In genomic region chr9:136485049-136485647, GRCh38 we compare ENCODE assay signal across 8 cellular contexts. TPM values are rescaled to one million over a fixed set of nuclear protein-coding genes. Genes with fewer than 3 reads are reported as not detected.
DNase-seq lines count a peak whose midpoint lies in the region; ATAC-seq, FAIRE-seq and TF ChIP-seq lines count a peak whose summit lies in the region.

No MANE protein-coding gene starts in this region.

- 26% methylated on average over 13 of the region's 13 CpGs for WGBS in A549 (ENCODE audit: missing lambda C conversion rate)

- ATAC-seq in A549 = peak; percentile 51 to 76
- ATAC-seq in HG03354 (IDR thresholded peaks at IDR 0.05; ENCODE audit: poor library complexity, severe bottlenecking, unreplicated experiment) = no peak

- TF ChIP-seq POLR2A in A549 (IDR thresholded peaks at IDR 0.05; ENCODE audit: low read length) = no peak

- peak overlapping the region; percentile 97 for H3K4me2 ChIP-seq in A549

- peak overlapping the region; percentile 65; the same call in 2 of the 3 replicates for H3K4me3 ChIP-seq in A549

- in situ Hi-C loops in GM13976 (cut with MboI; ENCODE audit: low sequenced_read_pairs, unreplicated experiment) = no loop called here

- DNase-seq in A549 (ENCODE audit: low read depth in 1 of 2, low spot score in 1 of 2) (peak; percentile 81 to 82), GM13976 (ENCODE audit: low spot score) (peak; percentile 82), NCI-H2196 (lab: John Stamatoyannopoulos, UW; ENCODE audit: unreplicated experiment) (peak; percentile 75), kidney glomerular epithelial cell (lab: John Stamatoyannopoulos, UW) (peak; percentile 48)
- DNase-seq in activated CD4-positive, CD25-positive, alpha-beta regulatory T cell treated with anti-CD3 and anti-CD28 coated beads, Interleukin-2, amount 50 U/mL, for 16 hours (ENCODE audit: low read depth, low spot score) = peak; percentile 71
- DNase-seq in central memory CD4-positive, alpha-beta T cell = peak; percentile 75
- DNase-seq in stimulated activated CD4-positive, alpha-beta T cell treated with anti-CD3 and anti-CD28 coated beads, Interleukin-2, amount 100 ng/mL, for 4 hours (ENCODE audit: low read depth) = peak; percentile 71

- peaks cover 15% of the 10 kb centered on the region for H3K4me1 ChIP-seq in A549

- TF ChIP-seq EP300 in A549 (IDR thresholded peaks at IDR 0.05) = no peak

- peak; percentile 82 for TF ChIP-seq CTCF in A549 (IDR thresholded peaks at IDR 0.05)
- TF ChIP-seq CTCF in GM13976 (IDR thresholded peaks at IDR 0.05; ENCODE audit: borderline replicate concordance, control extremely low read depth, extremely low read depth, insufficient read depth, missing control alignments) = peak; percentile 89

- POLR2A ChIA-PET in A549 (lab: Yijun Ruan, JAX) = interaction anchor here (1.5 to 2.5 kb wide), 4 partner anchors 10 to 146 kb away, joined by 3 to 17 read pairs (median 6); partner anchors contain the start of gene DNLZ

- no peak for FAIRE-seq in A549 (lab: Jason Lieb, UNC)

- CTCF ChIA-PET in A549 (lab: Yijun Ruan, JAX) = interaction anchor here (0.6 to 9.1 kb wide), 52 partner anchors 9 to 236 kb away, joined by 3 to 776 read pairs (median 5); partner anchors contain the start of genes ENTR1 and PMPCA

- H3K27ac ChIP-seq in A549 = peak overlapping the region; percentile 90 to 95

- peak; percentile 78 to 86 for TF ChIP-seq RAD21 in A549 (conservative IDR thresholded peaks at IDR 0.05 in 1 of 2, IDR thresholded peaks at IDR 0.05 in 1 of 2)

- no peaks in the 10 kb centered on the region for H3K9me3 ChIP-seq in A549

TF ChIP-seq in A549, 52 proteins besides CTCF, POLR2A, EP300 and RAD21:
- TF ChIP-seq ZSCAN20 (CRISPR knock-in tag; IDR thresholded peaks at IDR 0.05) (no peak), RNF2 (IDR thresholded peaks at IDR 0.05; ENCODE audit: borderline replicate concordance, low read depth) (no peak), SMC3 (IDR thresholded peaks at IDR 0.05) (peak; percentile 88)
- TF ChIP-seq, protein P1, sequence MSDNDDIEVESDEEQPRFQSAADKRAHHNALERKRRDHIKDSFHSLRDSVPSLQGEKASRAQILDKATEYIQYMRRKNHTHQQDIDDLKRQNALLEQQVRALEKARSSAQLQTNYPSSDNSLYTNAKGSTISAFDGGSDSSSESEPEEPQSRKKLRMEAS (IDR thresholded peaks at IDR 0.05) = 0 out of 2 replicates have a peak, but pooled peaks have one; percentile 5

RNA-seq across cellular contexts. Expression of gene SEC16A, which starts 2.3 kb away (rescaled TPM):
- polyA plus RNA-seq in A549 (2011; rRNA removed) (24.2 and 32.3 TPM in 2 replicates), A549 (2017; fragmentation: RNase III; extraction: RNeasy Plus Mini Kit Qiagen cat#74134 plus additional on column Dnase treatment) (35.7 to 41.5 TPM (median 38.0 TPM) in 3 replicates)
- 26.8 and 30.0 TPM in 2 replicates for polyA plus RNA-seq in A549 (2012; cell fraction: cytosol; rRNA removed)
- polyA plus RNA-seq in A549 (2012; cell fraction: nucleus; rRNA removed) = 90.6 and 117 TPM in 2 replicates
- polyA minus RNA-seq in A549 (2011; rRNA and poly(A)+ RNA removed) = 34.0 and 47.0 TPM in 2 replicates

RNA-seq across cellular contexts. Expression of gene INPP5E, which starts 45.5 kb away (rescaled TPM):
- polyA plus RNA-seq in A549 (2011; rRNA removed) = 5.2 and 5.8 TPM in 2 replicates
- polyA plus RNA-seq in A549 (2012; cell fraction: cytosol; rRNA removed) = 12.2 and 16.8 TPM in 2 replicates
- 50.3 and 55.0 TPM in 2 replicates for polyA plus RNA-seq in A549 (2012; cell fraction: nucleus; rRNA removed)
- 9.8 to 12.4 TPM (median 11.2 TPM) in 3 replicates for polyA plus RNA-seq in A549 (2017; fragmentation: RNase III; extraction: RNeasy Plus Mini Kit Qiagen cat#74134 plus additional on column Dnase treatment)
- 4.5 TPM in 2 replicates for polyA minus RNA-seq in A549 (2011; rRNA and poly(A)+ RNA removed)
